ENCODE assay signal across 8 cellular contexts in genomic region chr13:52127783-52128702, GRCh38. TPM values are rescaled to one million over a fixed set of nuclear protein-coding genes. Genes with fewer than 3 reads are reported as not detected.
DNase-seq lines count a peak whose midpoint lies in the region; ATAC-seq, FAIRE-seq and TF ChIP-seq lines count a peak whose summit lies in the region.

No MANE protein-coding gene starts in this region.

- intact Hi-C loops in CD8-positive, alpha-beta T cell (cut with DNase I, micrococcal nuclease) = loop anchor here (1.0 to 5.0 kb wide), 11 partner anchors 66 to 1003 kb away; partner anchors contain the start of genes TMEM272 (in 1 of the 2) and VPS36 (in 1 of the 2)
- intact Hi-C loops in thyroid gland (cut with DNase I) = loop anchor here (5.0 to 10.0 kb wide), 3 partner anchors 126 to 293 kb away; no protein-coding TSS in a partner anchor

- H3K27ac ChIP-seq in CD8-positive, alpha-beta T cell (ENCODE audit: low read depth, low read length) = no peak overlapping the region
- peak overlapping the region in 1 of 3 donors; percentile 24 for H3K27ac ChIP-seq in thyroid gland

- CTCF ChIA-PET in CD8-positive, alpha-beta T cell (lab: Charles Lee) = interaction anchor here (0.6 to 3.2 kb wide), 23 partner anchors 9 to 312 kb away, joined by 3 to 40 read pairs (median 4); partner anchors contain the start of gene ALG11

- H3K4me1 Mint-ChIP-seq in CD8-positive, alpha-beta T cell (ENCODE audit: low read depth) = peaks cover 16% of the 10 kb centered on the region
- peaks cover 21% of the 10 kb centered on the region for H3K4me1 Mint-ChIP-seq in neural crest cell

- no peaks in the 10 kb centered on the region for H3K36me3 ChIP-seq in CD8-positive, alpha-beta T cell (ENCODE audit: insufficient read depth, low read length)
- peaks cover 0 to 3% of the 10 kb centered on the region in 2 donors for H3K36me3 ChIP-seq in thyroid gland

- H3K27me3 ChIP-seq in CD8-positive, alpha-beta T cell (ENCODE audit: insufficient read depth, low read length) = peaks cover 5% of the 10 kb centered on the region
- H3K27me3 ChIP-seq in thyroid gland = no peaks in the 10 kb centered on the region

- in situ Hi-C loops in KBM-7 (cut with MboI; ENCODE audit: low pct_unique_long_range_greater_than_20kb, low sequenced_read_pairs) = no loop called here

- 1 to 2% methylated on average over 29 to 33 of the region's 33 CpGs for WGBS in thyroid gland, 2 donors

- no peaks in the 10 kb centered on the region for H3K9me3 Mint-ChIP-seq in CD8-positive, alpha-beta T cell
- no peaks in the 10 kb centered on the region for H3K9me3 Mint-ChIP-seq in neural crest cell

- DNase-seq in CD8-positive, alpha-beta T cell = peak; percentile 11 to 66 (median 44)
- peak; percentile 89 for DNase-seq in KBM-7
- peak; percentile 29 for DNase-seq in RCC 7860 (ENCODE audit: low spot score)
- peak; percentile 39 for DNase-seq in activated effector memory CD4-positive, alpha-beta T cell treated with Interleukin-2 at 50 U/mL for 16 hours
- DNase-seq in foreskin fibroblast = peak; percentile 45 to 78
- peak; percentile 60 for DNase-seq in neural crest cell (ENCODE audit: low read depth, low spot score)
- DNase-seq in thyroid gland = peak; percentile 57 to 59

- peaks cover 16% of the 10 kb centered on the region for H3K27me3 Mint-ChIP-seq in CD8-positive, alpha-beta T cell (ENCODE audit: low read depth)
- peaks cover 6% of the 10 kb centered on the region for H3K27me3 Mint-ChIP-seq in neural crest cell (ENCODE audit: low read depth)

- peaks cover 16% of the 10 kb centered on the region for H3K4me1 ChIP-seq in CD8-positive, alpha-beta T cell (ENCODE audit: insufficient read depth, low read length)
- H3K4me1 ChIP-seq in thyroid gland = peaks cover 0 to 9% of the 10 kb centered on the region in 2 donors

- H3K4me3 ChIP-seq in CD8-positive, alpha-beta T cell (ENCODE audit: low read depth, low read length) = peak overlapping the region; percentile 62
- H3K4me3 ChIP-seq in foreskin fibroblast (ENCODE audit: low read depth in 1 of 2, low read length in 2 of 2) (peak overlapping the region; percentile 67 to 80), thyroid gland (replicated peaks in 1 of 3) (peak overlapping the region; percentile 5 to 61 (median 60))

- ATAC-seq in CD8-positive, alpha-beta T cell = peak; percentile 61
- ATAC-seq in GM19467 (IDR thresholded peaks at IDR 0.05; ENCODE audit: unreplicated experiment) = peak; percentile 17

- peak; percentile 65 for FAIRE-seq in RCC 7860 (lab: Jason Lieb, UNC)

- TF ChIP-seq CTCF in CD8-positive, alpha-beta T cell (IDR thresholded peaks at IDR 0.05) = peak; percentile 74
- TF ChIP-seq CTCF in foreskin fibroblast (IDR thresholded peaks at IDR 0.05; ENCODE audit: low read depth, low read length) (peak; percentile 79), neural crest cell (conservative IDR thresholded peaks at IDR 0.05) (peak; percentile 92), thyroid gland (IDR thresholded peaks at IDR 0.05) (peak; percentile 35 to 90 (median 80))

- H3K27ac Mint-ChIP-seq in CD8-positive, alpha-beta T cell = no peak overlapping the region
- peak overlapping the region; percentile 8 for H3K27ac Mint-ChIP-seq in neural crest cell (ENCODE audit: unreplicated experiment)

- H3K9me3 ChIP-seq in CD8-positive, alpha-beta T cell (ENCODE audit: low read length) = no peaks in the 10 kb centered on the region
- no peaks in the 10 kb centered on the region for H3K9me3 ChIP-seq in thyroid gland

- POLR2A ChIA-PET in CD8-positive, alpha-beta T cell (lab: Charles Lee) = interaction anchor here (0.6 to 0.9 kb wide), 2 partner anchors 32 to 263 kb away, joined by 3 to 4 read pairs; no protein-coding TSS in a partner anchor

- no peak for TF ChIP-seq POLR2A in thyroid gland (IDR thresholded peaks at IDR 0.05)

- H3K36me3 Mint-ChIP-seq in CD8-positive, alpha-beta T cell = no peaks in the 10 kb centered on the region
- peaks cover 20% of the 10 kb centered on the region for H3K36me3 Mint-ChIP-seq in neural crest cell (ENCODE audit: low read depth)

- peak overlapping the region; percentile 83 for H3K4me3 Mint-ChIP-seq in CD8-positive, alpha-beta T cell
- peak overlapping the region; percentile 88 for H3K4me3 Mint-ChIP-seq in neural crest cell

RNA-seq across cellular contexts. Expression of gene NEK5, which starts 0.8 kb away (rescaled TPM):
- total RNA-seq in CD8-positive, alpha-beta T cell = not detected
- total RNA-seq in neural crest cell = 0.12 and 0.27 TPM in 2 replicates
- under 1 TPM; 0.13 to 0.73 (median 0.48) TPM for total RNA-seq in thyroid gland

RNA-seq across cellular contexts. Expression of gene NEK3, which starts 31.4 kb away (rescaled TPM):
- total RNA-seq in CD8-positive, alpha-beta T cell = 1 to 10 TPM; 1.0 to 1.7 TPM
- 26.6 and 27.5 TPM in 2 replicates for total RNA-seq in neural crest cell
- total RNA-seq in thyroid gland = 10 to 100 TPM in 2 of 4 donors, 1 to 10 TPM in 2; 5.7 to 14.8 (median 10.4) TPM

Comparison
In these comparisons a context has a peak if more than half of its experiments do, and no peak if none do; other contexts are left out.
1. DNase-seq: peak in every context shown above with its lines; median percentile 89 in KBM-7; 62 in foreskin fibroblast; 60 in neural crest cell; 58 in thyroid gland; 44 in CD8-positive, alpha-beta T cell; 39 in activated effector memory CD4-positive, alpha-beta T cell treated with Interleukin-2 at 50 U/mL for 16 hours; 29 in RCC 7860.